ENCODE assay signal across 8 cellular contexts in the genomic region with DNA sequence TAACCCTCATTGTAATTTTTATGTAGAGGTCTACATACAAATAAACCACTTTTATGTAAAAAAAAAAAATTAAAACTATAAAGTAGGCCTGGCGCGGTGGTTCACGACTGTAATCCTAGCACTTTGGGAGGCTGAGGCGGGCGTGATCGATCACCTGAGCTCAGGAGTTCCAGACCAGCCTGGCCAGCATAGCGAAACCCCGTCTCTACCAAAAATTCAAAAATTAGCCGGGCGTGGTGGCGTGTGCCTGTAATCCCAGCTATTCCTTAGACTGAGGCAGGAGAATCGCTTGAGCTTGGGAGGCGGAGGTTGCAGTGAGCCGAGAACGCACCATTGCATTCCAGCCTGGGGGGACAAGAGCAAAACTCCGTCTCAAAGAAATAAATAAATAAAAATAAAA. TPM values are rescaled to one million over a fixed set of nuclear protein-coding genes. Genes with fewer than 3 reads are reported as not detected.
A peak's percentile ranks its signal among the peaks of the same experiment; 100 is the strongest.
DNase-seq lines count a peak whose midpoint lies in the region; ATAC-seq and TF ChIP-seq lines count a peak whose summit lies in the region.

No MANE protein-coding gene starts in this region.

- H3K9me2 ChIP-seq in GM23248 (ENCODE audit: insufficient read depth), result no peaks in the 10 kb centered on the region

- H4K20me1 ChIP-seq in GM23248 (ENCODE audit: insufficient read depth) (no peaks in the 10 kb centered on the region), fibroblast of lung (ENCODE audit: control insufficient read depth, extremely low read depth, insufficient read depth, low read length) (no peaks in the 10 kb centered on the region)

- TF ChIP-seq CTCF in fibroblast of lung (conservative IDR thresholded peaks at IDR 0.05 in 1 of 2, IDR thresholded peaks at IDR 0.05 in 1 of 2; ENCODE audit: low read depth in 1 of 2, low read length in 2 of 2), result no peak
- TF ChIP-seq CTCF in retinal pigment epithelial cell (conservative IDR thresholded peaks at IDR 0.05; ENCODE audit: low read depth, low read length), result no peak

- peak overlapping the region; percentile 67 for H3K27ac ChIP-seq in GM23248
- H3K27ac ChIP-seq in SJSA1, result no peak overlapping the region
- peak overlapping the region; percentile 58 for H3K27ac ChIP-seq in fibroblast of lung (ENCODE audit: insufficient read depth, low read length)

- H3K9me3 ChIP-seq in GM23248 (ENCODE audit: low read depth), result no peaks in the 10 kb centered on the region
- H3K9me3 ChIP-seq in SJSA1 (replicated peaks), result no peaks in the 10 kb centered on the region
- no peaks in the 10 kb centered on the region for H3K9me3 ChIP-seq in fibroblast of lung (ENCODE audit: control insufficient read depth, insufficient read depth, low read depth, low read length)

- H3K4me2 ChIP-seq in GM23248 (ENCODE audit: unreplicated experiment), result peak overlapping the region; percentile 57
- peak overlapping the region; percentile 23 for H3K4me2 ChIP-seq in fibroblast of lung (ENCODE audit: extremely low read depth, insufficient read depth, low read length)

- H3K4me1 ChIP-seq in GM23248 (ENCODE audit: insufficient read depth), result peaks cover 47% of the 10 kb centered on the region
- H3K4me1 ChIP-seq in SJSA1 (replicated peaks), result no peaks in the 10 kb centered on the region; the same call in none of the 2 replicates
- H3K4me1 ChIP-seq in fibroblast of lung (ENCODE audit: control insufficient read depth, extremely low read depth, insufficient read depth, low read length), result peaks cover 7% of the 10 kb centered on the region

- H3K27me3 ChIP-seq in GM23248 (replicated peaks; ENCODE audit: insufficient read depth) (no peaks in the 10 kb centered on the region), SJSA1 (replicated peaks) (no peaks in the 10 kb centered on the region), fibroblast of lung (ENCODE audit: control insufficient read depth, insufficient read depth, low read length) (no peaks in the 10 kb centered on the region)

- peaks cover 55% of the 10 kb centered on the region for H3F3A ChIP-seq in GM23248 (ENCODE audit: insufficient read depth)

- in situ Hi-C loops in GM23248 (cut with MboI), result no loop called here

- H3K79me2 ChIP-seq in GM23248 (ENCODE audit: insufficient read depth), result peaks cover 58% of the 10 kb centered on the region
- peaks cover 19% of the 10 kb centered on the region for H3K79me2 ChIP-seq in fibroblast of lung (ENCODE audit: control insufficient read depth, insufficient read depth, low read length)

- H3K36me3 ChIP-seq in GM23248 (ENCODE audit: low read depth) (peaks cover 24% of the 10 kb centered on the region), SJSA1 (peaks cover 27% of the 10 kb centered on the region), fibroblast of lung (ENCODE audit: control insufficient read depth, insufficient read depth, low read length) (no peaks in the 10 kb centered on the region)

- H3K9ac ChIP-seq in GM23248, result peak overlapping the region; percentile 79
- no peak overlapping the region for H3K9ac ChIP-seq in fibroblast of lung (ENCODE audit: insufficient read depth, low read length)

- 71 to 74% methylated on average over 16 of the region's 16 CpGs for WGBS in GM23248 (ENCODE audit: low coverage in 1 of 2, low lambda C conversion rate in 2 of 2, missing lambda C conversion rate in 2 of 2), 2 experiments

- H2AFZ ChIP-seq in GM23248 (peak overlapping the region; percentile 89), fibroblast of lung (ENCODE audit: low read length) (no peak overlapping the region)

- peak overlapping the region; percentile 90 for H3K4me3 ChIP-seq in GM23248
- 0 out of 2 replicates have a peak overlapping the region, but pooled peaks have one; percentile 94 for H3K4me3 ChIP-seq in SJSA1
- peak overlapping the region in 2 of 4 experiments; percentile 44 to 47 for H3K4me3 ChIP-seq in fibroblast of lung (replicated peaks in 1 of 4; ENCODE audit: control extremely low read depth in 1 of 4, insufficient read depth in 1 of 4, low read depth in 3 of 4, low read length in 4 of 4)
- H3K4me3 ChIP-seq in retinal pigment epithelial cell (ENCODE audit: low read length), result peak overlapping the region; percentile 77

- DNase-seq in GM23248 (no peak), SJSA1 (ENCODE audit: low read depth in 1 of 2, low spot score in 2 of 2) (no peak), fibroblast of lung (ENCODE audit: low read depth in 2 of 2) (no peak), retinal pigment epithelial cell (ENCODE audit: low read depth) (no peak), NCI-H2196 (lab: John Stamatoyannopoulos, UW; ENCODE audit: unreplicated experiment) (no peak), activated gamma-delta T cell treated with Interleukin-2 at 50 U/mL for 16 hours (no peak), NCI-H1417 (lab: John Stamatoyannopoulos, UW) (no peak)

- ATAC-seq in GM21619 (IDR thresholded peaks at IDR 0.05; ENCODE audit: unreplicated experiment), result no peak

RNA-seq across cellular contexts. Expression of gene SLC12A6, which starts 0.8 kb away (rescaled TPM):
- total RNA-seq in GM23248 (2014; rRNA removed; shearing (Covaris generic)), result 19.2 TPM in 2 replicates
- polyA plus RNA-seq in GM23248 (2016; fragmentation: Nextera tagmentation; extraction: Ambion mirVana) (4.3 and 4.8 TPM in 2 replicates), fibroblast of lung (15.7 and 19.2 TPM in 2 replicates)
- total RNA-seq in SJSA1 (2014; rRNA removed; shearing (Covaris generic)), result 1.8 and 2.4 TPM in 2 replicates
- total RNA-seq in fibroblast of lung, result 18.5 and 26.9 TPM in 2 replicates
- polyA plus RNA-seq in fibroblast of lung (2012), result 8.4 and 10.2 TPM in 2 replicates
- 22.0 and 30.3 TPM in 2 replicates for polyA minus RNA-seq in fibroblast of lung (ENCODE audit: low replicate concordance)

RNA-seq across cellular contexts. Expression of gene NOP10, which starts 4.6 kb away (rescaled TPM):
- total RNA-seq in GM23248 (2014; rRNA removed; shearing (Covaris generic)), result 208 and 255 TPM in 2 replicates
- polyA plus RNA-seq in GM23248 (2016; fragmentation: Nextera tagmentation; extraction: Ambion mirVana) (425 and 426 TPM in 2 replicates), fibroblast of lung (277 and 392 TPM in 2 replicates)
- 248 and 300 TPM in 2 replicates for total RNA-seq in SJSA1 (2014; rRNA removed; shearing (Covaris generic))
- total RNA-seq in fibroblast of lung, result 151 and 189 TPM in 2 replicates
- 301 and 390 TPM in 2 replicates for polyA plus RNA-seq in fibroblast of lung (2012)
- polyA minus RNA-seq in fibroblast of lung (ENCODE audit: low replicate concordance), result 153 and 232 TPM in 2 replicates

RNA-seq across cellular contexts. Expression of gene NUTM1, which starts 4.8 kb away (rescaled TPM):
- not detected in 2 replicates for total RNA-seq in GM23248 (2014; rRNA removed; shearing (Covaris generic))
- polyA plus RNA-seq in GM23248 (2016; fragmentation: Nextera tagmentation; extraction: Ambion mirVana) (not detected in 2 replicates), fibroblast of lung (not detected in 2 replicates)
- total RNA-seq in SJSA1 (2014; rRNA removed; shearing (Covaris generic)), result not detected in 2 replicates
- not detected in 2 replicates for total RNA-seq in fibroblast of lung
- not detected in 2 replicates for polyA plus RNA-seq in fibroblast of lung (2012)
- polyA minus RNA-seq in fibroblast of lung (ENCODE audit: low replicate concordance), result not detected in 2 replicates

RNA-seq across cellular contexts. Expression of gene LPCAT4, which starts 28.6 kb away (rescaled TPM):
- total RNA-seq in GM23248 (2014; rRNA removed; shearing (Covaris generic)), result 17.5 and 34.1 TPM in 2 replicates
- polyA plus RNA-seq in GM23248 (2016; fragmentation: Nextera tagmentation; extraction: Ambion mirVana), result 24.4 and 24.7 TPM in 2 replicates
- total RNA-seq in SJSA1 (2014; rRNA removed; shearing (Covaris generic)), result 7.5 and 13.9 TPM in 2 replicates
- 6.2 and 6.3 TPM in 2 replicates for total RNA-seq in fibroblast of lung
- 21.8 and 24.2 TPM in 2 replicates for polyA plus RNA-seq in fibroblast of lung
- polyA plus RNA-seq in fibroblast of lung (2012), result 20.0 and 21.4 TPM in 2 replicates
- 27.5 and 34.0 TPM in 2 replicates for polyA minus RNA-seq in fibroblast of lung (ENCODE audit: low replicate concordance)
